In genomic region chr10:28881483-28881882, GRCh38 we compare ENCODE assay signal across 18 cellular contexts.
"Had no signal": no experiment of that assay in that cellular context is flagged by ENCODE, and none has a peak within 500 bp of the region (broad histone marks: within the 10 kb centered on the region; RNA-seq: fewer than 3 reads in every experiment).

No MANE protein-coding gene starts in this region.

- H3K9me3 ChIP-seq: colonic mucosa, esophagus squamous epithelium, ovary, spleen, testis, transverse colon had no signal

- H3K4me3 ChIP-seq: colonic mucosa, esophagus squamous epithelium, neural progenitor cell, ovary, spleen, testis, transverse colon had no signal

- H3K36me3 ChIP-seq: colonic mucosa, esophagus squamous epithelium, neural progenitor cell, ovary, spleen, transverse colon had no signal

- DNase-seq: colonic mucosa; dermis blood vessel endothelial cell; esophagus squamous epithelium; foreskin keratinocyte; kidney glomerular epithelial cell; mammary epithelial cell; natural killer cell; nucleus accumbens; ovary; right cardiac atrium; spleen; stimulated activated CD4-positive, alpha-beta T cell treated with anti-CD3 and anti-CD28 coated beads, Interleukin-15, amount 100 ng/mL, for 24 hours; stimulated activated CD4-positive, alpha-beta T cell treated with anti-CD3 and anti-CD28 coated beads, Interleukin-1b, Interleukin-23, amount 100 ng/mL, for 48 hours; stimulated activated CD4-positive, alpha-beta T cell treated with anti-CD3 and anti-CD28 coated beads, Interleukin-4, amount 100 ng/mL, for 24 hours; testis; transverse colon had no signal

- H3K27me3 ChIP-seq: colonic mucosa, foreskin keratinocyte, neural progenitor cell, ovary, spleen, testis, transverse colon had no signal

- H3K27ac ChIP-seq: colonic mucosa, esophagus squamous epithelium, foreskin keratinocyte, neural progenitor cell, spleen, transverse colon had no signal

- H3K4me2 ChIP-seq: neural progenitor cell had no signal

- H3K9ac ChIP-seq: neural progenitor cell had no signal

- ATAC-seq: foreskin keratinocyte; natural killer cell; right cardiac atrium; stimulated activated memory B cell treated with anti-CD40 and anti-IgM and Interleukin-4, amounts not matched to agents 10 μg/mL and 1 μg/mL and 100 μg/mL, for 72 hours had no signal

- H2AFZ ChIP-seq: neural progenitor cell had no signal

- H3K4me1 ChIP-seq: colonic mucosa, foreskin keratinocyte, transverse colon had no signal
